ENCODE assay signal across 29 cellular contexts in the genomic region with DNA sequence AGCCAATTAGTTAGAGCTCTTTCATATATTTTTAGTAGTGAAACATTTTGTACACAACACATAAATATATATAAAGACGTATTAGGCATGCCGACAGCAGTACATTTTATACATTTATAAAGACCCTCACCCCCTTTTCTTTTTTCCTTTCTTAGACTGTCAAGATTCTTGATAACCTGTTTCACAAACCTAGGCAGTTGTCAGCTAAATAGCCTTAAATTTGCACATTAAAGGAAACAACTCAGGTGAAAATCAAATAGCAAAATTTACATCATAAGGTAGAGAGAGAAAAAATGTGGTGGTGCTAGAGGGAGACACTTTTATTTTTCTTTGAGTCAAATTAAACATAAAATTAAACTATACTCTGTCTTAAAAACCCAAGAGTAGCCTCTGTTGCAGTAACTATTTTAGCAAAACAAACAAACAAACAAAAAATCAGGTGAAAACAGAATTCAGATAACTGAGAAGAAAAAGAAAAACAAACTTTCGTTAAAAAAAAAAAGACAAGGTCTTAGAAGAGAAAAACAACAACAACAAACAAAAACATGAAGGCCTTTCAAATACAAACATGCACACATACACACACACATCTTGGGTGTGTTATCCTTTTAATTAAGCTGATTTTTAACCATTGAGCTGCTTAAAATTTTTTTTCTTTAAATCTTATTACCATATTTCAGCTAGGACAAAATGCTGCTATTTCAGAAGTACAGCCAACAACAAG. TPM values are rescaled to one million over a fixed set of nuclear protein-coding genes. Genes with fewer than 3 reads are reported as not detected.
"Had no signal": no experiment of that assay in that cellular context is flagged by ENCODE, and none has a peak within 500 bp of the region (broad histone marks: within the 10 kb centered on the region; RNA-seq: fewer than 3 reads in every experiment).

No MANE protein-coding gene starts in this region.

- H3K27ac ChIP-seq: coronary artery, dorsolateral prefrontal cortex, heart left ventricle, neutrophil, stomach had no signal

- H3K4me3 ChIP-seq: coronary artery, dorsolateral prefrontal cortex, heart left ventricle, lung, stomach had no signal

- ATAC-seq: esophagus mucosa, heart left ventricle, left cardiac atrium, left ventricle myocardium superior had no signal

- H3K27me3 ChIP-seq: dorsolateral prefrontal cortex, neutrophil had no signal

- H3K9me3 Mint-ChIP-seq: immature natural killer cell, naive B cell, nephron had no signal

- H3K4me3 Mint-ChIP-seq: immature natural killer cell, naive B cell, nephron had no signal

- DNase-seq: dorsolateral prefrontal cortex; effector CD8-positive, alpha-beta T cell; heart left ventricle; hippocampal formation; immature natural killer cell; left cardiac atrium; left ventricle myocardium superior; mesenchymal stem cell; naive B cell; posterior cingulate gyrus; small intestine; stimulated activated CD4-positive, alpha-beta T cell treated with anti-CD3 and anti-CD28 coated beads, Interleukin-12 subunit alpha, Interleukin-12 subunit beta, amount 100 ng/mL, for 4 hours; stimulated activated naive CD4-positive, alpha-beta T cell; stomach; substantia nigra; trophoblast cell had no signal

- H3K9me3 ChIP-seq: heart left ventricle, neutrophil, stomach had no signal

- H3K27ac Mint-ChIP-seq: immature natural killer cell, naive B cell, nephron had no signal

- H3K4me1 Mint-ChIP-seq: immature natural killer cell, naive B cell, nephron had no signal

- H3K4me1 ChIP-seq: heart left ventricle, stomach had no signal

- H3K36me3 ChIP-seq: heart left ventricle, neutrophil, stomach had no signal

- H3K36me3 Mint-ChIP-seq: immature natural killer cell, naive B cell had no signal

RNA-seq across cellular contexts. Expression of gene RNF212B, which starts 31.2 kb away (rescaled TPM):
- total RNA-seq: chondrocyte, esophagus mucosa, fibroblast of lung, frontal cortex, glomerular endothelial cell, heart left ventricle, left cardiac atrium, left ventricle myocardium superior, lung, osteoblast, pulmonary artery endothelial cell, stomach, urinary bladder had no signal
- polyA plus RNA-seq: fibroblast of lung, heart left ventricle, immature natural killer cell, keratinocyte had no signal
